ENCODE assay signal across 9 cellular contexts in the genomic region with DNA sequence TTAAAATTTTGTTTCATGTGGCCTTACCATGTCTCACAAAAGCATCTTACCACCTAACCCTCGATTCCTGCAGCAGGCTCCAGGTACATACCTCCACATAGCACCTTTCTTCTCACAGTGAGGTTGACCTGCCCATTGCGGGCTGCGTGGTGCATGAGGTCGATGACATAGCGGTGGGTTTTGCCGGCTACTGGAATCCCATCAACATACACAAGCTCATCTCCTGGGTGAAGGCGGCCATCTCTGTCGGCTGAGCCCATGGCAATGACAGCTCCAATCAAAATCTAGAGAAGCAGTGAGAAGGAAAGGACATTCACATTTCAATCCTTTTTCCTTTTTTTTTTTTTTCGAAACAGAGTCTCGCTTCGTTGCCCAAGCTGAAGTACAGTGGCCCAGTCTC.
"Had no signal": no experiment of that assay in that cellular context is flagged by ENCODE, and none has a peak within 500 bp of the region (broad histone marks: within the 10 kb centered on the region; RNA-seq: fewer than 3 reads in every experiment).

No MANE protein-coding gene starts in this region.

- H3K4me2 ChIP-seq: GM23338 had no signal

- DNase-seq: H7, HFFc6, IMR-90 had no signal

- H2AFZ ChIP-seq: GM23338 had no signal

- ATAC-seq: GM23338, HCT116, HepG2, K562 had no signal

- H3K27ac Mint-ChIP-seq: GM23338, HFFc6 had no signal

- H3K36me3 ChIP-seq: HAP-1 had no signal

- H3K4me3 Mint-ChIP-seq: GM23338, HFFc6 had no signal

- H3K9me3 Mint-ChIP-seq: GM23338, HFFc6 had no signal

- H3K9me3 ChIP-seq: HAP-1 had no signal

- H3K27ac ChIP-seq: HL-60 had no signal

- FAIRE-seq: HepG2, K562 had no signal

- H3K4me3 ChIP-seq: GM23338, HAP-1, K562 had no signal
